Comparison of ENCODE assay signal across 22 cellular contexts in the genomic region with DNA sequence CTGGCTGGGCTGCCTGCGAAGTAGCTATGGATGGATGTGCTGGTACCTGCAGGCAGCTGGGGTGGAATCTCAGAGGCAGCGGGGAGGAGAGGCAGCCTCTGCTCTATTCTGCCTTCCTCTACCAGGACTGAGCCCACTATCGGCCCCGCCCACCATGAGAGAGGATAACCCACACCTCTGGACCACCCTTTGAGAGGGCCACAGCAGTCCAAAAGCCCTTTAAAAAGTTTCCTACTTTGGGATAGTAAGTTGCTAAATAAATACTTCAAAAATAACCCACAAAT. TPM values are rescaled to one million over a fixed set of nuclear protein-coding genes. Genes with fewer than 3 reads are reported as not detected.
DNase-seq lines count a peak whose midpoint lies in the region; ATAC-seq and TF ChIP-seq lines count a peak whose summit lies in the region.
"Had no signal": no experiment of that assay in that cellular context is flagged by ENCODE, and none has a peak within 500 bp of the region (broad histone marks: within the 10 kb centered on the region; RNA-seq: fewer than 3 reads in every experiment).

No MANE protein-coding gene starts in this region.

- TF ChIP-seq CTCF in body of pancreas (IDR thresholded peaks at IDR 0.05) (no peak), omental fat pad (IDR thresholded peaks at IDR 0.05) (no peak), vagina (IDR thresholded peaks at IDR 0.05) (no peak)

- peaks cover 6 to 28% of the 10 kb centered on the region in 2 donors for H3K36me3 ChIP-seq in body of pancreas (replicated peaks in 1 of 2; ENCODE audit: insufficient read depth in 1 of 2, low read depth in 2 of 2)
- peaks cover 0 to 80% of the 10 kb centered on the region in 2 donors for H3K36me3 ChIP-seq in vagina

- H3K27me3 ChIP-seq in body of pancreas, result no peaks in the 10 kb centered on the region
- no peaks in the 10 kb centered on the region for H3K27me3 ChIP-seq in vagina
- H3K27me3 ChIP-seq: brain microvascular endothelial cell had no signal

- TF ChIP-seq POLR2A in body of pancreas (IDR thresholded peaks at IDR 0.05) (no peak), vagina (IDR thresholded peaks at IDR 0.05) (no peak)

- DNase-seq in activated naive CD4-positive, alpha-beta T cell treated with anti-CD3 and anti-CD28 coated beads, Interleukin-2, amount 50 U/mL, for 72 hours (ENCODE audit: low spot score in 2 of 2), result no peak
- no peak for DNase-seq in activated naive CD4-positive, alpha-beta T cell treated with Interleukin-2 at 50 U/mL for 16 hours
- DNase-seq in body of pancreas, result no peak
- peak; percentile 5 for DNase-seq in omental fat pad (ENCODE audit: low spot score)
- DNase-seq in vagina (ENCODE audit: extremely low spot score in 2 of 2), result no peak
- no peak for DNase-seq in NCI-H524 treated with DMSO at 0.1 percent for 48 hours (lab: John Stamatoyannopoulos, UW)
- no peak for DNase-seq in hippocampal formation (lab: John Stamatoyannopoulos, UW)
- no peak for DNase-seq in activated gamma-delta T cell (lab: John Stamatoyannopoulos, UW)
- DNase-seq: activated CD4-positive, alpha-beta T cell treated with anti-CD3 and anti-CD28 coated beads for 1 hour; activated naive CD4-positive, alpha-beta T cell treated with anti-CD3 and anti-CD28 coated beads for 36 hours; activated T-cell treated with anti-CD3 and anti-CD28 coated beads, Interleukin-2, amount 50 U/mL, for 4 hours; brain microvascular endothelial cell; KG1; NCI-H1436; NCI-H345; NCI-H748 treated with DMSO at 0.1 percent for 48 hours; stimulated activated CD4-positive, alpha-beta T cell treated with anti-CD3 and anti-CD28 coated beads, Interleukin-12 subunit alpha, Interleukin-12 subunit beta, amount 100 ng/mL, for 4 hours; stimulated activated CD4-positive, alpha-beta T cell treated with anti-CD3 and anti-CD28 coated beads, Interleukin-4, amount 100 ng/mL, for 24 hours had no signal

- H3K4me1 ChIP-seq in body of pancreas (peaks cover 43% of the 10 kb centered on the region), vagina (peaks cover 11% of the 10 kb centered on the region)
- H3K4me1 ChIP-seq: HAP-1 had no signal

- H3K36me3 Mint-ChIP-seq in activated naive CD4-positive, alpha-beta T cell treated with anti-CD3 and anti-CD28 coated beads, Interleukin-2, amount 50 U/mL, for 72 hours, result peaks cover 43 to 66% of the 10 kb centered on the region in 2 donors

- H3K27ac Mint-ChIP-seq in activated naive CD4-positive, alpha-beta T cell treated with anti-CD3 and anti-CD28 coated beads, Interleukin-2, amount 50 U/mL, for 72 hours, result peak overlapping the region; percentile 17 to 48
- H3K27ac Mint-ChIP-seq: activated naive CD4-positive, alpha-beta T cell treated with anti-CD3 and anti-CD28 coated beads for 36 hours; B cell; stimulated activated memory B cell treated with anti-CD40 and anti-IgM and Interleukin-4, amounts not matched to agents 10 μg/mL and 1 μg/mL and 100 μg/mL, for 72 hours had no signal

- ATAC-seq in activated naive CD4-positive, alpha-beta T cell treated with anti-CD3 and anti-CD28 coated beads, Interleukin-2, amount 50 U/mL, for 72 hours, result no peak
- ATAC-seq in body of pancreas, result no peak
- ATAC-seq in omental fat pad (ENCODE audit: low FRiP score), result no peak
- ATAC-seq: activated T-cell treated with anti-CD3 and anti-CD28 coated beads, Interleukin-2, amount 50 U/mL, for 4 hours; sciatic nerve; stimulated activated memory B cell treated with anti-CD40 and anti-IgM and Interleukin-4, amounts not matched to agents 10 μg/mL and 1 μg/mL and 100 μg/mL, for 72 hours had no signal

- H3K4me3 ChIP-seq in body of pancreas, result no peak overlapping the region
- H3K4me3 ChIP-seq in vagina, result no peak overlapping the region
- H3K4me3 ChIP-seq: HAP-1 had no signal

- no peaks in the 10 kb centered on the region for H3K9me3 Mint-ChIP-seq in activated naive CD4-positive, alpha-beta T cell treated with anti-CD3 and anti-CD28 coated beads, Interleukin-2, amount 50 U/mL, for 72 hours
- H3K9me3 Mint-ChIP-seq: activated naive CD4-positive, alpha-beta T cell treated with anti-CD3 and anti-CD28 coated beads for 36 hours; activated T-cell treated with anti-CD3 and anti-CD28 coated beads, Interleukin-2, amount 50 U/mL, for 4 hours; stimulated activated memory B cell treated with anti-CD40 and anti-IgM and Interleukin-4, amounts not matched to agents 10 μg/mL and 1 μg/mL and 100 μg/mL, for 72 hours had no signal

- intact Hi-C loops in body of pancreas (cut with DNase I), result loop anchor here (10.0 kb wide), 1 partner anchor 192 kb away; no protein-coding TSS in a partner anchor
- intact Hi-C loops in vagina (cut with DNase I), result no loop called here

- H3K9me3 ChIP-seq in body of pancreas (no peaks in the 10 kb centered on the region), vagina (no peaks in the 10 kb centered on the region)
- H3K9me3 ChIP-seq: HAP-1 had no signal

- 70 to 85% methylated on average over 4 of the region's 4 CpGs for WGBS in body of pancreas, 2 donors

- H3K27ac ChIP-seq in body of pancreas, result peak overlapping the region in 3 of 4 donors; percentile 88 to 91 (median 88)
- peak overlapping the region; percentile 5 for H3K27ac ChIP-seq in vagina
- H3K27ac ChIP-seq: brain microvascular endothelial cell had no signal

RNA-seq across cellular contexts. Expression of gene EZR, which starts 36.1 kb away (rescaled TPM):
- total RNA-seq in activated naive CD4-positive, alpha-beta T cell treated with anti-CD3 and anti-CD28 coated beads, Interleukin-2, amount 50 U/mL, for 72 hours, result 100 to 1,000 TPM; 187 to 207 TPM
- total RNA-seq in body of pancreas (100 to 1,000 TPM in 1 of 2 donors, 10 to 100 TPM in 1; 76.8 to 103 TPM), omental fat pad (100 to 1,000 TPM in 2 of 4 donors, 10 to 100 TPM in 2; 60.9 to 480 (median 251) TPM), vagina (99.7 TPM)
